Comparison of ENCODE assay signal across 26 cellular contexts in genomic region chr11:27857588-27857987, GRCh38.
DNase-seq lines count a peak whose midpoint lies in the region; ATAC-seq and TF ChIP-seq lines count a peak whose summit lies in the region.
"Had no signal": no experiment of that assay in that cellular context is flagged by ENCODE, and none has a peak within 500 bp of the region (broad histone marks: within the 10 kb centered on the region; RNA-seq: fewer than 3 reads in every experiment).

No MANE protein-coding gene starts in this region.

- no peaks in the 10 kb centered on the region for H3F3A ChIP-seq in MM.1S (ENCODE audit: insufficient read depth, low read length)

- H3K9me3 ChIP-seq in left ventricle myocardium inferior (replicated peaks) (no peaks in the 10 kb centered on the region), MM.1S (replicated peaks; ENCODE audit: insufficient read depth, low read length) (no peaks in the 10 kb centered on the region), thyroid gland (no peaks in the 10 kb centered on the region)
- H3K9me3 ChIP-seq: BE2C, MG63, psoas muscle, thoracic aorta had no signal

- H3K9me3 Mint-ChIP-seq in natural killer cell treated with Interleukin-12 subunit alpha and Interleukin-12 subunit beta and Interleukin-15 and Interleukin-18, amount 100 ng/mL, for 72 hours, result peaks cover 18% of the 10 kb centered on the region

- 36 to 49% methylated on average over 4 of the region's 4 CpGs for WGBS in thyroid gland, 2 donors

- intact Hi-C loops in Right ventricle myocardium inferior (cut with DNase I) (no loop called here), left ventricle myocardium inferior (cut with micrococcal nuclease) (no loop called here), thyroid gland (cut with DNase I) (no loop called here)

- H3K36me3 Mint-ChIP-seq in natural killer cell treated with Interleukin-12 subunit alpha and Interleukin-12 subunit beta and Interleukin-15 and Interleukin-18, amount 100 ng/mL, for 72 hours, result no peaks in the 10 kb centered on the region
- H3K36me3 Mint-ChIP-seq: naive thymus-derived CD8-positive, alpha-beta T cell had no signal

- no peaks in the 10 kb centered on the region for H3K4me1 Mint-ChIP-seq in natural killer cell treated with Interleukin-12 subunit alpha and Interleukin-12 subunit beta and Interleukin-15 and Interleukin-18, amount 100 ng/mL, for 72 hours (ENCODE audit: low read depth in 2 of 2)
- H3K4me1 Mint-ChIP-seq: naive thymus-derived CD8-positive, alpha-beta T cell had no signal

- no peaks in the 10 kb centered on the region for H3K9me2 ChIP-seq in MM.1S (replicated peaks; ENCODE audit: insufficient read depth, low read length)

- H3K36me3 ChIP-seq in left ventricle myocardium inferior (no peaks in the 10 kb centered on the region), MM.1S (replicated peaks; ENCODE audit: insufficient read depth, low read length) (no peaks in the 10 kb centered on the region), thyroid gland (no peaks in the 10 kb centered on the region)
- H3K36me3 ChIP-seq: BE2C, MG63, thoracic aorta had no signal

- no peaks in the 10 kb centered on the region for H4K20me1 ChIP-seq in MM.1S (ENCODE audit: insufficient read depth, low read length)

- no peak overlapping the region for H3K27ac Mint-ChIP-seq in natural killer cell treated with Interleukin-12 subunit alpha and Interleukin-12 subunit beta and Interleukin-15 and Interleukin-18, amount 100 ng/mL, for 72 hours
- H3K27ac Mint-ChIP-seq: activated T-cell treated with anti-CD3 and anti-CD28 coated beads, Interleukin-2, amount 50 U/mL, for 24 hours; naive thymus-derived CD8-positive, alpha-beta T cell had no signal

- H3K4me1 ChIP-seq in left ventricle myocardium inferior (peaks cover 4% of the 10 kb centered on the region), MM.1S (ENCODE audit: low read length) (peaks cover 13% of the 10 kb centered on the region; the same call in 1 of the 2 replicates), thyroid gland (no peaks in the 10 kb centered on the region)
- H3K4me1 ChIP-seq: BE2C, psoas muscle had no signal

- ATAC-seq in Right ventricle myocardium inferior, result peak; percentile 72
- ATAC-seq in GM19467 (IDR thresholded peaks at IDR 0.05; ENCODE audit: unreplicated experiment), result peak; percentile 14
- no peak for ATAC-seq in natural killer cell treated with Interleukin-12 subunit alpha and Interleukin-12 subunit beta and Interleukin-15 and Interleukin-18, amount 100 ng/mL, for 72 hours
- no peak for ATAC-seq in GM19328 (IDR thresholded peaks at IDR 0.05; ENCODE audit: unreplicated experiment)
- ATAC-seq: naive thymus-derived CD8-positive, alpha-beta T cell; Panc1; psoas muscle; stimulated activated naive CD8-positive, alpha-beta T cell treated with anti-CD3 and anti-CD28 coated beads, Interleukin-15, Interleukin-2, amounts not matched to agents 100 U/mL and 50 U/mL, for 24 hours had no signal

- TF ChIP-seq CTCF in left ventricle myocardium inferior (IDR thresholded peaks at IDR 0.05; ENCODE audit: borderline replicate concordance) (no peak), MM.1S (IDR thresholded peaks at IDR 0.05; ENCODE audit: low read length) (no peak), thyroid gland (IDR thresholded peaks at IDR 0.05) (no peak)

- no peak overlapping the region for H2AFZ ChIP-seq in MM.1S (ENCODE audit: low read length)

- H3K79me2 ChIP-seq in MM.1S (ENCODE audit: low read length), result no peaks in the 10 kb centered on the region

- H3K4me3 ChIP-seq in left ventricle myocardium inferior (no peak overlapping the region), MM.1S (ENCODE audit: low read length) (no peak overlapping the region), thyroid gland (replicated peaks in 1 of 3) (no peak overlapping the region)
- H3K4me3 ChIP-seq: dorsolateral prefrontal cortex, MG63, psoas muscle, thoracic aorta had no signal

- no peak for TF ChIP-seq POLR2A in thyroid gland (IDR thresholded peaks at IDR 0.05)

- DNase-seq in Right ventricle myocardium inferior (ENCODE audit: missing footprints), result no peak
- DNase-seq in left ventricle myocardium inferior, result no peak
- peak; percentile 37 for DNase-seq in MM.1S
- peak; percentile 5 to 11 for DNase-seq in thyroid gland
- no peak for DNase-seq in kidney tubule cell (ENCODE audit: low spot score)
- no peak for DNase-seq in natural killer cell treated with Interleukin-12 subunit alpha and Interleukin-12 subunit beta and Interleukin-15 and Interleukin-18, amount 100 ng/mL, for 72 hours (ENCODE audit: low spot score)
- DNase-seq: activated CD4-positive, alpha-beta T cell treated with anti-CD3 and anti-CD28 coated beads for 48 hours; activated T-cell treated with anti-CD3 and anti-CD28 coated beads, Interleukin-2, amount 50 U/mL, for 24 hours; BE2C; GDM1; KG1; MG63; midbrain; naive thymus-derived CD8-positive, alpha-beta T cell; NCI-H146; NCI-H524 treated with DMSO at 0.1 percent for 48 hours; occipital lobe; psoas muscle; SIG-M5; stimulated activated naive CD8-positive, alpha-beta T cell treated with anti-CD3 and anti-CD28 coated beads, Interleukin-15, Interleukin-2, amounts not matched to agents 100 U/mL and 50 U/mL, for 24 hours had no signal

- no peaks in the 10 kb centered on the region for H3K27me3 Mint-ChIP-seq in natural killer cell treated with Interleukin-12 subunit alpha and Interleukin-12 subunit beta and Interleukin-15 and Interleukin-18, amount 100 ng/mL, for 72 hours
- H3K27me3 Mint-ChIP-seq: activated T-cell treated with anti-CD3 and anti-CD28 coated beads, Interleukin-2, amount 50 U/mL, for 24 hours had no signal

- H3K27me3 ChIP-seq in left ventricle myocardium inferior (ENCODE audit: low read depth), result peaks cover 4% of the 10 kb centered on the region
- no peaks in the 10 kb centered on the region for H3K27me3 ChIP-seq in MM.1S (replicated peaks; ENCODE audit: insufficient read depth, low read length)
- no peaks in the 10 kb centered on the region for H3K27me3 ChIP-seq in thyroid gland
- H3K27me3 ChIP-seq: BE2C, MG63 had no signal

- no peak overlapping the region for H3K9ac ChIP-seq in MM.1S (ENCODE audit: low read length)

- no peak overlapping the region for H3K4me3 Mint-ChIP-seq in natural killer cell treated with Interleukin-12 subunit alpha and Interleukin-12 subunit beta and Interleukin-15 and Interleukin-18, amount 100 ng/mL, for 72 hours
- H3K4me3 Mint-ChIP-seq: activated T-cell treated with anti-CD3 and anti-CD28 coated beads, Interleukin-2, amount 50 U/mL, for 24 hours; naive thymus-derived CD8-positive, alpha-beta T cell had no signal

- H3K27ac ChIP-seq in left ventricle myocardium inferior (replicated peaks), result no peak overlapping the region
- H3K27ac ChIP-seq in MM.1S (ENCODE audit: low read length), result no peak overlapping the region
- no peak overlapping the region for H3K27ac ChIP-seq in thyroid gland
- H3K27ac ChIP-seq: dorsolateral prefrontal cortex, psoas muscle, thoracic aorta, VCaP had no signal

- H3K4me2 ChIP-seq in MM.1S (ENCODE audit: low read depth, low read length), result peak overlapping the region; percentile 11; the same call in 1 of the 2 replicates

Comparison
In these comparisons a context has a peak if more than half of its experiments do, and no peak if none do; other contexts are left out.
1. ATAC-seq: peak in Right ventricle myocardium inferior (single experiment) and GM19467 (single experiment); none in natural killer cell treated with Interleukin-12 subunit alpha and Interleukin-12 subunit beta and Interleukin-15 and Interleukin-18, amount 100 ng/mL, for 72 hours (0 of 2) and GM19328 (single experiment).
2. DNase-seq: peak in MM.1S (single experiment) and thyroid gland (2 of 2); none in Right ventricle myocardium inferior (single experiment), left ventricle myocardium inferior (single experiment), kidney tubule cell (single experiment) and natural killer cell treated with Interleukin-12 subunit alpha and Interleukin-12 subunit beta and Interleukin-15 and Interleukin-18, amount 100 ng/mL, for 72 hours (single experiment).